10 cellular contexts compared by ENCODE assay signal in genomic region chr1:2528966-2529750, GRCh38. TPM values are rescaled to one million over a fixed set of nuclear protein-coding genes. Genes with fewer than 3 reads are reported as not detected.
A peak's percentile ranks its signal among the peaks of the same experiment; 100 is the strongest.
DNase-seq lines count a peak whose midpoint lies in the region; ATAC-seq and TF ChIP-seq lines count a peak whose summit lies in the region.
"Had no signal": no experiment of that assay in that cellular context is flagged by ENCODE, and none has a peak within 500 bp of the region (broad histone marks: within the 10 kb centered on the region; RNA-seq: fewer than 3 reads in every experiment).

No MANE protein-coding gene starts in this region.

- H3K4me3 Mint-ChIP-seq in activated naive CD4-positive, alpha-beta T cell treated with anti-CD3 and anti-CD28 coated beads, Interleukin-2, amount 50 U/mL, for 24 hours = peak overlapping the region; percentile 78

- DNase-seq in activated gamma-delta T cell treated with Interleukin-2 at 50 U/mL for 16 hours (peak; percentile 36), activated gamma-delta T cell (lab: John Stamatoyannopoulos, UW) (no peak), islet precursor cell (peak; percentile 80), SIG-M5 treated with dmso at 0.1 percent for 504 hours (lab: John Stamatoyannopoulos, UW; ENCODE audit: unreplicated experiment) (no peak), lower leg skin (ENCODE audit: low spot score in 2 of 2) (no peak)

- H3K27me3 ChIP-seq in thymus (ENCODE audit: control insufficient read depth, insufficient read depth) = peaks cover 46% of the 10 kb centered on the region

- H3K9me3 ChIP-seq in thymus (ENCODE audit: control insufficient read depth) = no peaks in the 10 kb centered on the region

- no peaks in the 10 kb centered on the region for H3K36me3 Mint-ChIP-seq in activated naive CD4-positive, alpha-beta T cell treated with anti-CD3 and anti-CD28 coated beads, Interleukin-2, amount 50 U/mL, for 24 hours

- H3K4me3 ChIP-seq in thymus (ENCODE audit: low read length) = peak overlapping the region; percentile 41
- no peak overlapping the region for H3K4me3 ChIP-seq in lower leg skin (ENCODE audit: low read depth, poor library complexity, severe bottlenecking)

- no peaks in the 10 kb centered on the region for H3K27me3 Mint-ChIP-seq in activated naive CD4-positive, alpha-beta T cell treated with anti-CD3 and anti-CD28 coated beads, Interleukin-2, amount 50 U/mL, for 24 hours

- intact Hi-C loops in lower leg skin (cut with DNase I; ENCODE audit: low total_unique reads) = no loop called here

- no peaks in the 10 kb centered on the region for H3K36me3 ChIP-seq in thymus (ENCODE audit: control insufficient read depth, insufficient read depth)

- TF ChIP-seq CTCF in lower leg skin (IDR thresholded peaks at IDR 0.05) = no peak

- H3K27ac ChIP-seq in thymus (ENCODE audit: low read depth) = no peak overlapping the region

- ATAC-seq in GM19351 (IDR thresholded peaks at IDR 0.05; ENCODE audit: unreplicated experiment) = no peak

- TF ChIP-seq POLR2A in lower leg skin (IDR thresholded peaks at IDR 0.05) = no peak

- 3% methylated on average over 77 of the region's 77 CpGs for WGBS in thymus
- WGBS in lower leg skin, 2 donors = 1 to 2% methylated on average over 25 to 27 of the region's 77 CpGs

- no peak overlapping the region for H3K27ac Mint-ChIP-seq in activated naive CD4-positive, alpha-beta T cell treated with anti-CD3 and anti-CD28 coated beads, Interleukin-2, amount 50 U/mL, for 24 hours

- no peaks in the 10 kb centered on the region for H3K9me3 Mint-ChIP-seq in activated naive CD4-positive, alpha-beta T cell treated with anti-CD3 and anti-CD28 coated beads, Interleukin-2, amount 50 U/mL, for 24 hours

- H3K4me1 ChIP-seq in thymus (ENCODE audit: control insufficient read depth, insufficient read depth, low read length) = peaks cover 41% of the 10 kb centered on the region

- H3K4me1 Mint-ChIP-seq in activated naive CD4-positive, alpha-beta T cell treated with anti-CD3 and anti-CD28 coated beads, Interleukin-2, amount 50 U/mL, for 24 hours = peaks cover 28% of the 10 kb centered on the region

RNA-seq across cellular contexts. Expression of gene HES5, which starts 0.9 kb away (rescaled TPM):
- 0.55 TPM for polyA plus RNA-seq in thymus
- total RNA-seq in lower leg skin = 10 to 100 TPM in 2 of 4 donors, 1 to 10 TPM in 2; 8.1 to 32.5 (median 9.6) TPM
- total RNA-seq: Daoy, SK-MEL-5 had no signal

RNA-seq across cellular contexts. Expression of gene PANK4, which starts 2.8 kb away (rescaled TPM):
- 27.1 TPM for polyA plus RNA-seq in thymus
- total RNA-seq in lower leg skin = 10 to 100 TPM; 26.8 to 34.7 (median 32.5) TPM

RNA-seq across cellular contexts. Expression of gene TNFRSF14, which starts 27.0 kb away (rescaled TPM):
- 233 TPM for polyA plus RNA-seq in thymus
- total RNA-seq in lower leg skin = 10 to 100 TPM; 35.2 to 43.6 (median 38.3) TPM

RNA-seq across cellular contexts. Expression of gene PLCH2, which starts 53.1 kb away (rescaled TPM):
- polyA plus RNA-seq in thymus = 34.4 TPM
- 100 to 1,000 TPM in 2 of 4 donors, 10 to 100 TPM in 2; 83.2 to 170 (median 115) TPM for total RNA-seq in lower leg skin
- total RNA-seq: Daoy, SK-MEL-5 had no signal

RNA-seq across cellular contexts. Expression of gene PRXL2B, which starts 57.4 kb away (rescaled TPM):
- polyA plus RNA-seq in thymus = 12.3 TPM
- 10 to 100 TPM in 3 of 4 donors, 1 to 10 TPM in 1; 5.6 to 16.4 (median 12.0) TPM for total RNA-seq in lower leg skin

Comparison
In these comparisons a context has a peak if more than half of its experiments do, and no peak if none do; other contexts are left out.
1. DNase-seq: peak in activated gamma-delta T cell treated with Interleukin-2 at 50 U/mL for 16 hours (single experiment) and islet precursor cell (single experiment); none in activated gamma-delta T cell (single experiment), SIG-M5 treated with dmso at 0.1 percent for 504 hours (single experiment) and lower leg skin (0 of 2).